In genomic region chr16:25011891-25012499, GRCh38 we compare ENCODE assay signal across 13 cellular contexts. TPM values are rescaled to one million over a fixed set of nuclear protein-coding genes. Genes with fewer than 3 reads are reported as not detected.
DNase-seq lines count a peak whose midpoint lies in the region; ATAC-seq, FAIRE-seq and TF ChIP-seq lines count a peak whose summit lies in the region.
"Had no signal": no experiment of that assay in that cellular context is flagged by ENCODE, and none has a peak within 500 bp of the region (broad histone marks: within the 10 kb centered on the region; RNA-seq: fewer than 3 reads in every experiment).

No MANE protein-coding gene starts in this region.

- no peak overlapping the region for H3K27ac Mint-ChIP-seq in nephron

- peak overlapping the region in 2 of 3 experiments; percentile 20 to 98 for H3K4me3 Mint-ChIP-seq in nephron

- no peak for TF ChIP-seq POLR2A in GM12878 (IDR thresholded peaks at IDR 0.05; ENCODE audit: low read depth, low read length)

- in situ Hi-C loops in GM12878 (cut with MboI): no loop called here

- peaks cover 61 to 77% (median 67%) of the 10 kb centered on the region in 11 experiments for H4K20me1 ChIP-seq in BLaER1 treated with 17β-estradiol and CSF1 and Interleukin-3, amounts not matched to agents 10 nM and 100 nM
- H4K20me1 ChIP-seq in GM12878 (ENCODE audit: control insufficient read depth, insufficient read depth): peaks cover 12% of the 10 kb centered on the region

- RAD21 ChIA-PET in GM12878 (lab: Charles Lee; ENCODE audit: unreplicated experiment): interaction anchor here (0.6 to 1.5 kb wide), 7 partner anchors 8 to 36 kb away, joined by 3 to 4 read pairs (median 3); no protein-coding TSS in a partner anchor

- no peak for TF ChIP-seq RAD21 in GM12878 (IDR thresholded peaks at IDR 0.05; ENCODE audit: insufficient read depth, low read depth, low read length)

- TF ChIP-seq EP300 in GM12878 (IDR thresholded peaks at IDR 0.05; ENCODE audit: borderline replicate concordance in 1 of 2, control insufficient read depth in 1 of 2, low read depth in 2 of 2, low read length in 2 of 2): no peak

- CTCF ChIA-PET in HEK293 (lab: Yijun Ruan, JAX): no interaction called here
- CTCF ChIA-PET in GM12878 (lab: Yijun Ruan, JAX): interaction anchor here (1.1 to 1.3 kb wide), 2 partner anchors 36 to 95 kb away, joined by 3 read pairs; no protein-coding TSS in a partner anchor

- peak overlapping the region in 2 of 11 experiments; percentile 7 to 94; a peak in 2 of 22 replicates for H3K9ac ChIP-seq in BLaER1 treated with 17β-estradiol and CSF1 and Interleukin-3, amounts not matched to agents 10 nM and 100 nM
- H3K9ac ChIP-seq in GM12878 (ENCODE audit: control insufficient read depth, insufficient read depth, low read length): peak overlapping the region; percentile 92

- H3K36me3 ChIP-seq in BLaER1 treated with 17β-estradiol and CSF1 and Interleukin-3, amounts not matched to agents 10 nM and 100 nM: peaks cover 19 to 62% (median 32%) of the 10 kb centered on the region in 11 experiments; a peak in 21 of 22 replicates
- H3K36me3 ChIP-seq in HEK293 (ENCODE audit: control insufficient read depth in 2 of 2, insufficient read depth in 1 of 2, low read length in 2 of 2) (peaks cover 0 to 15% of the 10 kb centered on the region in 2 experiments; a peak in 2 of 3 replicates), GM12878 (ENCODE audit: control insufficient read depth in 2 of 2, insufficient read depth in 2 of 2, low read length in 1 of 2) (peaks cover 1 to 24% of the 10 kb centered on the region in 2 experiments)

- no peak for FAIRE-seq in GM12878 (lab: Jason Lieb, UNC)
- FAIRE-seq: endometrium, keratinocyte had no signal

- peak overlapping the region in 2 of 11 experiments; percentile 7 to 92; a peak in 2 of 22 replicates for H3K27ac ChIP-seq in BLaER1 treated with 17β-estradiol and CSF1 and Interleukin-3, amounts not matched to agents 10 nM and 100 nM
- H3K27ac ChIP-seq in HEK293 (ENCODE audit: extremely low read depth, low read depth, low read length): no peak overlapping the region
- peak overlapping the region; percentile 94 for H3K27ac ChIP-seq in GM12878 (ENCODE audit: control insufficient read depth, insufficient read depth)

- H3K9me3 Mint-ChIP-seq in nephron: no peaks in the 10 kb centered on the region
- H3K9me3 Mint-ChIP-seq: activated naive CD4-positive, alpha-beta T cell treated with anti-CD3 and anti-CD28 coated beads, Interleukin-2, amount 10 ng/mL, durations not matched to agents 7 days and 5 days had no signal

- no peak overlapping the region for H2AFZ ChIP-seq in GM12878 (ENCODE audit: control insufficient read depth, low read depth, low read length)

- intact Hi-C loops in GM12878 (cut with micrococcal nuclease; ENCODE audit: unreplicated experiment): no loop called here

- peak overlapping the region in 3 of 10 experiments; percentile 91 to 96 (median 95); a peak in 5 of 20 replicates for H3K4me3 ChIP-seq in BLaER1 treated with 17β-estradiol and CSF1 and Interleukin-3, amounts not matched to agents 10 nM and 100 nM
- H3K4me3 ChIP-seq in HEK293 (ENCODE audit: low read depth, low read length) (no peak overlapping the region), GM12878 (peak overlapping the region; percentile 98)

- no peaks in the 10 kb centered on the region for H3K9me3 ChIP-seq in BLaER1 treated with 17β-estradiol and CSF1 and Interleukin-3, amounts not matched to agents 10 nM and 100 nM (replicated peaks in 1 of 11)
- H3K9me3 ChIP-seq in HEK293 (ENCODE audit: control insufficient read depth, insufficient read depth, low read depth, low read length) (no peaks in the 10 kb centered on the region), GM12878 (replicated peaks; ENCODE audit: control insufficient read depth, insufficient read depth, low read length) (no peaks in the 10 kb centered on the region)

- POLR2A ChIA-PET in HEK293 (lab: Yijun Ruan, JAX): no interaction called here
- POLR2A ChIA-PET in GM12878 (lab: Charles Lee): interaction anchor here (0.5 to 1.8 kb wide), 5 partner anchors 20 to 37 kb away, joined by 3 to 7 read pairs (median 4); no protein-coding TSS in a partner anchor

- H3K4me1 Mint-ChIP-seq in nephron: peaks cover 38% of the 10 kb centered on the region

- TF ChIP-seq CTCF in HEK293 (tag by site-specific recombination; IDR thresholded peaks at IDR 0.05) (no peak), GM12878 (IDR thresholded peaks at IDR 0.05 in 2 of 3, conservative IDR thresholded peaks at IDR 0.05 in 1 of 3; ENCODE audit: control insufficient read depth in 2 of 3, extremely low read depth in 1 of 3, insufficient read depth in 1 of 3, low read depth in 3 of 3, low read length in 3 of 3) (no peak), nephron (IDR thresholded peaks at IDR 0.05; ENCODE audit: unreplicated experiment in 3 of 3) (no peak)

- WGBS in GM12878 (ENCODE audit: insufficient coverage, insufficient replicate concordance, low lambda C conversion rate, missing lambda C conversion rate): 86% methylated on average over 7 of the region's 7 CpGs

- SMC1A ChIA-PET in GM12878 (lab: Charles Lee; ENCODE audit: uncharacterized antibody, unreplicated experiment): interaction anchor here (0.7 to 12.2 kb wide), 10 partner anchors 13 to 98 kb away, joined by 3 to 161 read pairs (median 4); no protein-coding TSS in a partner anchor

- ATAC-seq in GM12878: no peak
- no peak for ATAC-seq in HG03280 (IDR thresholded peaks at IDR 0.05; ENCODE audit: unreplicated experiment)

- H3K27me3 Mint-ChIP-seq in nephron (ENCODE audit: low read depth): no peaks in the 10 kb centered on the region
- H3K27me3 Mint-ChIP-seq: activated naive CD4-positive, alpha-beta T cell treated with anti-CD3 and anti-CD28 coated beads, Interleukin-2, amount 10 ng/mL, durations not matched to agents 7 days and 5 days had no signal

- peaks cover 16% of the 10 kb centered on the region for H3K36me3 Mint-ChIP-seq in nephron (ENCODE audit: low read depth)

- DNase-seq in GM12878 (ENCODE audit: low read depth, low spot score) (no peak), kidney glomerular epithelial cell (lab: John Stamatoyannopoulos, UW) (no peak), NCI-H1105 treated with DMSO at 0.1 percent for 48 hours (lab: John Stamatoyannopoulos, UW) (no peak), DMS79 (lab: John Stamatoyannopoulos, UW) (no peak)
- DNase-seq: activated naive CD4-positive, alpha-beta T cell treated with anti-CD3 and anti-CD28 coated beads, Interleukin-2, amount 10 ng/mL, durations not matched to agents 7 days and 5 days; NCI-H1417 treated with DMSO at 0.1 percent for 48 hours; retina had no signal

- peaks cover 76 to 84% (median 81%) of the 10 kb centered on the region in 10 experiments for H3K4me1 ChIP-seq in BLaER1 treated with 17β-estradiol and CSF1 and Interleukin-3, amounts not matched to agents 10 nM and 100 nM
- peaks cover 25% of the 10 kb centered on the region for H3K4me1 ChIP-seq in HEK293 (ENCODE audit: control insufficient read depth, insufficient read depth, low read length)
- peaks cover 42% of the 10 kb centered on the region for H3K4me1 ChIP-seq in GM12878 (ENCODE audit: control insufficient read depth, insufficient read depth, low read length)

- H3K4me2 ChIP-seq in BLaER1 treated with 17β-estradiol and CSF1 and Interleukin-3, amounts not matched to agents 10 nM and 100 nM: peak overlapping the region; percentile 75 to 96 (median 87)
- H3K4me2 ChIP-seq in GM12878 (ENCODE audit: control insufficient read depth, insufficient read depth): peak overlapping the region; percentile 91

- no TSS peak for BruUV-seq in GM12878 (replicated peaks; lab: Mats Ljungman, UMichigan)

- peaks cover 96% of the 10 kb centered on the region for H3K79me2 ChIP-seq in GM12878 (ENCODE audit: control insufficient read depth, insufficient read depth, low read length)

- H3K27me3 ChIP-seq in BLaER1 treated with 17β-estradiol and CSF1 and Interleukin-3, amounts not matched to agents 10 nM and 100 nM: no peaks in the 10 kb centered on the region
- no peaks in the 10 kb centered on the region for H3K27me3 ChIP-seq in GM12878 (replicated peaks in 1 of 2; ENCODE audit: control insufficient read depth in 2 of 2, insufficient read depth in 2 of 2, low read length in 1 of 2)

TF ChIP-seq in HEK293, 187 proteins besides CTCF, POLR2A, EP300 and RAD21 (continues in another document):
- no peak for TF ChIP-seq MYNN (tag by site-specific recombination; IDR thresholded peaks at IDR 0.05; ENCODE audit: borderline replicate concordance)
- TF ChIP-seq SCRT2 (tag by site-specific recombination; IDR thresholded peaks at IDR 0.05): peak; percentile 99

TF ChIP-seq in GM12878, 131 proteins besides CTCF, POLR2A, EP300 and RAD21 (continues in another document):
- 0 out of 2 replicates have a peak, but pooled peaks have one; percentile 46 for TF ChIP-seq POLR2AphosphoS5 (IDR thresholded peaks at IDR 0.05; ENCODE audit: low read length)

RNA-seq across cellular contexts. Expression of gene ARHGAP17, which starts 3.2 kb away (rescaled TPM):
- total RNA-seq in GM12878 (2013; cell fraction: nucleolus; rRNA removed): 627 and 659 TPM in 2 replicates
- total RNA-seq in GM12878 (2014; rRNA removed) (47.7 and 55.1 TPM in 2 replicates), GM12878 (2014; rRNA removed; fragmentation: Illumina TruSeq; extraction: Trizol) (45.4 and 48.3 TPM in 2 replicates), GM12878 (2021) (181 and 199 TPM in 2 replicates)
- 127 TPM for polyA plus RNA-seq in GM12878 (2011; ENCODE audit: low read depth)
- polyA plus RNA-seq in GM12878 (2011; rRNA removed) (71.1 and 75.0 TPM in 2 replicates), GM12878 (2014; fragmentation: Illumina TruSeq; extraction: Trizol) (150 and 173 TPM in 2 replicates), GM12878 (2014; fragmentation: Nextera tagmentation; extraction: Ambion mirVana) (10 to 100 TPM; 31.4 to 49.9 TPM), GM12878 (2014; rRNA removed) (63.7 and 73.8 TPM in 2 replicates), GM12878 (2016; fragmentation: Nextera tagmentation; extraction: Ambion mirVana) (100 to 1,000 TPM; 118 to 123 TPM)
- 82.6 and 128 TPM in 2 replicates for polyA plus RNA-seq in GM12878 (2011; cell fraction: cytosol; rRNA removed)
- 239 and 261 TPM in 2 replicates for polyA plus RNA-seq in GM12878 (2011; cell fraction: nucleus; rRNA removed)
- 118 and 141 TPM in 2 replicates for polyA plus RNA-seq in GM12878 (2012)
- polyA minus RNA-seq in GM12878 (2011; rRNA and poly(A)+ RNA removed): 174 and 187 TPM in 2 replicates
- polyA minus RNA-seq in GM12878 (2011; cell fraction: cytosol; rRNA and poly(A)+ RNA removed): 84.1 and 85.0 TPM in 2 replicates
- 138 and 190 TPM in 2 replicates for polyA minus RNA-seq in GM12878 (2011; cell fraction: nucleus; rRNA and poly(A)+ RNA removed)
